In genomic region chr3:47010050-47010712, GRCh38 we compare ENCODE assay signal across 9 cellular contexts. TPM values are rescaled to one million over a fixed set of nuclear protein-coding genes. Genes with fewer than 3 reads are reported as not detected.
A peak's percentile ranks its signal among the peaks of the same experiment; 100 is the strongest.
DNase-seq lines count a peak whose midpoint lies in the region; ATAC-seq and TF ChIP-seq lines count a peak whose summit lies in the region.
"Had no signal": no experiment of that assay in that cellular context is flagged by ENCODE, and none has a peak within 500 bp of the region (broad histone marks: within the 10 kb centered on the region; RNA-seq: fewer than 3 reads in every experiment).

No MANE protein-coding gene starts in this region.

- no peaks in the 10 kb centered on the region for H3K27me3 ChIP-seq in brain microvascular endothelial cell (replicated peaks)

- TF ChIP-seq CTCF in brain microvascular endothelial cell (IDR thresholded peaks at IDR 0.05; ENCODE audit: low read depth, low read length, missing control alignments) = no peak

- H3K4me1 Mint-ChIP-seq in T-helper 1 cell treated with Interleukin-12 subunit alpha and Interleukin-12 subunit beta and Interleukin-4 antibody, amounts not matched to agents 30 μg/mL and 1 μg/mL, for 36 hours (ENCODE audit: low read depth) = peaks cover 11% of the 10 kb centered on the region

- no peak for DNase-seq in T-helper 1 cell
- DNase-seq in brain microvascular endothelial cell = no peak
- peak; percentile 43 for DNase-seq in left lobe of liver (ENCODE audit: low spot score)
- peak in 2 of 49 donors; percentile 36 to 53 for DNase-seq in substantia nigra (lab: John Stamatoyannopoulos, UW)
- DNase-seq in NCI-H1092 treated with DMSO at 0.1 percent for 48 hours (lab: John Stamatoyannopoulos, UW) = no peak
- DNase-seq in NCI-H1048 (lab: John Stamatoyannopoulos, UW) = no peak

- H3K36me3 ChIP-seq in brain microvascular endothelial cell (replicated peaks) = no peaks in the 10 kb centered on the region

- peaks cover 37% of the 10 kb centered on the region for H3K36me3 Mint-ChIP-seq in T-helper 1 cell treated with Interleukin-12 subunit alpha and Interleukin-12 subunit beta and Interleukin-4 antibody, amounts not matched to agents 30 μg/mL and 1 μg/mL, for 36 hours (ENCODE audit: low read depth)

- peak overlapping the region; percentile 75 for H3K27ac ChIP-seq in brain microvascular endothelial cell
- peak overlapping the region; percentile 74 for H3K27ac ChIP-seq in substantia nigra (ENCODE audit: low read depth, low read length, poor library complexity, severe bottlenecking)
- H3K27ac ChIP-seq: A549 had no signal

- no peak overlapping the region for H3K4me3 Mint-ChIP-seq in T-helper 1 cell treated with Interleukin-12 subunit alpha and Interleukin-12 subunit beta and Interleukin-4 antibody, amounts not matched to agents 30 μg/mL and 1 μg/mL, for 36 hours

- no peaks in the 10 kb centered on the region for H3K9me3 Mint-ChIP-seq in T-helper 1 cell treated with Interleukin-12 subunit alpha and Interleukin-12 subunit beta and Interleukin-4 antibody, amounts not matched to agents 30 μg/mL and 1 μg/mL, for 36 hours

- ATAC-seq in left lobe of liver (no peak), HG03521 (IDR thresholded peaks at IDR 0.05; ENCODE audit: unreplicated experiment) (no peak)
- ATAC-seq: A549 had no signal

- H3K27me3 Mint-ChIP-seq in T-helper 1 cell treated with Interleukin-12 subunit alpha and Interleukin-12 subunit beta and Interleukin-4 antibody, amounts not matched to agents 30 μg/mL and 1 μg/mL, for 36 hours (ENCODE audit: low read depth) = no peaks in the 10 kb centered on the region

- peak overlapping the region; percentile 31 for H3K27ac Mint-ChIP-seq in T-helper 1 cell treated with Interleukin-12 subunit alpha and Interleukin-12 subunit beta and Interleukin-4 antibody, amounts not matched to agents 30 μg/mL and 1 μg/mL, for 36 hours

- in situ Hi-C loops in brain microvascular endothelial cell (cut with HindIII; ENCODE audit: low pct_ligation_motif_present, low sequenced_read_pairs) = no loop called here

- H3K4me3 ChIP-seq in brain microvascular endothelial cell (ENCODE audit: low read depth, low read length) = peak overlapping the region; percentile 62
- H3K4me3 ChIP-seq: A549 had no signal

RNA-seq across cellular contexts. Expression of gene NBEAL2, which starts 30.7 kb away (rescaled TPM):
- 12.2 TPM for total RNA-seq in left lobe of liver

RNA-seq across cellular contexts. Expression of gene CCDC12, which starts 33.6 kb away (rescaled TPM):
- total RNA-seq in left lobe of liver = 19.3 TPM
